ENCODE assay signal across 20 cellular contexts in the genomic region with DNA sequence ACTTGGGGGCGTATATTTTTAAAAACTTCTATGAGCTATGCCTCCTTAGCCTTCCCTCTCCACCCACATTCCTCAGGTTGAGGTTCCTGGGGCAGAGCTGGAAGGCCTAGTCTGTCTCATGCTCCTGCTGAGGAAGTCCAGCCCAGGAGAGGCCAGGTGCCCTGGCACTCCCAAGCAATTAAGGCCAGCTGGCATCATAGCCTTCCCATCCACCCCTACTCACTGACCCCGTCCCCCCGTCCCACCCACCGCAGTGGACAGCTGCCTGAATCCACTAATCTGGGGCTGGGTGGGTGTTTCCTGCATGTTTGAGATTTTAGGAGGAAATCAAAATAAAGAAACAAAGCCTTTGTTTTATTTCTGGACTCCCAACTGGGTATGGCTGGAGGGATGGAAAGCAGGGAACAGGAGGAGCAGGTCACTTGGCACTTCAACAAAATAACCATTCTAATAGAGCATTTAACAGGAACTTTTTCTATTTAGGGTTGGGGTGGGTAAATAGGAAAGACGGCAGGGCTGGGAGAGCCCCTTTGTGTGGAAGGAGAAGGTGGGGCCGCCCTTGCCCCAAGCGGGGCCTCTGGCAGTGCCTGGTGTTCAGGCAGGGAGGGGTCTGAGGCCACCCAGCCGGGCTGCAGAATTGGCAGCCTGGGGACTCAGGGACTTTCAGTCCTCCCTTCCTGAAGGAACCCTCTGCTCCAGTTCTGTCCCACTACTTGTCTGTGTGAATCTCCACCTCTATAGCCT. TPM values are rescaled to one million over a fixed set of nuclear protein-coding genes. Genes with fewer than 3 reads are reported as not detected.
DNase-seq lines count a peak whose midpoint lies in the region; ATAC-seq and TF ChIP-seq lines count a peak whose summit lies in the region.
"Had no signal": no experiment of that assay in that cellular context is flagged by ENCODE, and none has a peak within 500 bp of the region (broad histone marks: within the 10 kb centered on the region; RNA-seq: fewer than 3 reads in every experiment).

No MANE protein-coding gene starts in this region.

- H3K4me3 Mint-ChIP-seq in WTC11 (no peak overlapping the region), nephron (peak overlapping the region in 1 of 3 experiments; percentile 33)
- H3K4me3 Mint-ChIP-seq: CD8-positive, alpha-beta T cell; dendritic cell treated with granulocyte-macrophage colony-stimulating factor and Interleukin-4, amounts not matched to agents 40 ng/mL and 50 ng/mL, for 4 days; immature natural killer cell had no signal

- H3K9me3 ChIP-seq in gastroesophageal sphincter (no peaks in the 10 kb centered on the region), thoracic aorta (no peaks in the 10 kb centered on the region)
- H3K9me3 ChIP-seq: lower lobe of right lung had no signal

- no peak for TF ChIP-seq EP300 in gastroesophageal sphincter (IDR thresholded peaks at IDR 0.05)

- H3K9me3 Mint-ChIP-seq in WTC11 (no peaks in the 10 kb centered on the region), nephron (no peaks in the 10 kb centered on the region)
- H3K9me3 Mint-ChIP-seq: CD8-positive, alpha-beta T cell; dendritic cell treated with granulocyte-macrophage colony-stimulating factor and Interleukin-4, amounts not matched to agents 40 ng/mL and 50 ng/mL, for 4 days; immature natural killer cell had no signal

- H3K27me3 Mint-ChIP-seq in WTC11 (ENCODE audit: low read depth) (no peaks in the 10 kb centered on the region), nephron (ENCODE audit: low read depth) (peaks cover 4% of the 10 kb centered on the region)
- H3K27me3 Mint-ChIP-seq: dendritic cell treated with granulocyte-macrophage colony-stimulating factor and Interleukin-4, amounts not matched to agents 40 ng/mL and 50 ng/mL, for 4 days had no signal

- POLR2A ChIA-PET in WTC11 (lab: Charles Lee), result no interaction called here

- CTCF ChIA-PET in WTC11 (lab: Charles Lee), result interaction anchor here (1.3 kb wide), 1 partner anchor 61 kb away, joined by 5 read pairs; no protein-coding TSS in a partner anchor

- DNase-seq in WTC11 (ENCODE audit: low spot score) (no peak), thoracic aorta (ENCODE audit: low spot score) (no peak)
- no peak for DNase-seq in stimulated activated CD4-positive, alpha-beta T cell treated with anti-CD3 and anti-CD28 coated beads, Interleukin-4, amount 100 ng/mL, for 1 hour
- DNase-seq: activated effector memory CD4-positive, alpha-beta T cell treated with anti-CD3 and anti-CD28 coated beads, Interleukin-2, amount 50 U/mL, for 16 hours; CD8-positive, alpha-beta T cell; immature natural killer cell; KG1; lower lobe of right lung; NCI-H146; NCI-H2171 treated with DMSO at 0.1 percent for 48 hours; NCI-H526 treated with DMSO at 0.1 percent for 48 hours; retina; RPMI8226 had no signal

- H3K27me3 ChIP-seq in gastroesophageal sphincter, result no peaks in the 10 kb centered on the region
- no peaks in the 10 kb centered on the region for H3K27me3 ChIP-seq in thoracic aorta (replicated peaks; ENCODE audit: insufficient read depth)

- 55 to 91% methylated on average over 4 to 5 of the region's 8 CpGs for WGBS in gastroesophageal sphincter (ENCODE audit: low coverage in 1 of 2), 2 donors

- H3K36me3 ChIP-seq in gastroesophageal sphincter (peaks cover 0 to 19% of the 10 kb centered on the region in 2 donors), thoracic aorta (no peaks in the 10 kb centered on the region)

- ATAC-seq in WTC11 (peak; percentile 33), gastroesophageal sphincter (peak; percentile 32), thoracic aorta (ENCODE audit: insufficient number of reproducible peaks, low FRiP score, low read depth) (no peak), GM18867 (IDR thresholded peaks at IDR 0.05; ENCODE audit: unreplicated experiment) (no peak), HG03280 (IDR thresholded peaks at IDR 0.05; ENCODE audit: unreplicated experiment) (no peak)
- ATAC-seq: CD8-positive, alpha-beta T cell; HCT116; lower lobe of right lung had no signal

- no peaks in the 10 kb centered on the region for H3K36me3 Mint-ChIP-seq in WTC11
- H3K36me3 Mint-ChIP-seq in nephron (ENCODE audit: low read depth), result peaks cover 9% of the 10 kb centered on the region
- H3K36me3 Mint-ChIP-seq: CD8-positive, alpha-beta T cell; immature natural killer cell had no signal

- H3K4me1 Mint-ChIP-seq in WTC11 (peaks cover 7% of the 10 kb centered on the region; the same call in 1 of the 2 replicates), nephron (peaks cover 59% of the 10 kb centered on the region)
- H3K4me1 Mint-ChIP-seq: immature natural killer cell had no signal

- H3K4me1 ChIP-seq in gastroesophageal sphincter (peaks cover 0 to 47% (median 11%) of the 10 kb centered on the region in 3 donors), thoracic aorta (ENCODE audit: control insufficient read depth in 1 of 2, low read depth in 2 of 2) (peaks cover 19 to 93% of the 10 kb centered on the region in 2 donors)

- peak overlapping the region in 2 of 4 donors; percentile 33 to 37 for H3K27ac ChIP-seq in gastroesophageal sphincter
- H3K27ac ChIP-seq in thoracic aorta, result peak overlapping the region; percentile 47 to 67
- H3K27ac ChIP-seq: lower lobe of right lung had no signal

- TF ChIP-seq POLR2A in gastroesophageal sphincter (IDR thresholded peaks at IDR 0.05), result no peak

- TF ChIP-seq CTCF in WTC11 (IDR thresholded peaks at IDR 0.05) (no peak), gastroesophageal sphincter (IDR thresholded peaks at IDR 0.05) (no peak), nephron (IDR thresholded peaks at IDR 0.05; ENCODE audit: unreplicated experiment in 3 of 3) (no peak), thoracic aorta (IDR thresholded peaks at IDR 0.05) (no peak)

- no peak overlapping the region for H3K27ac Mint-ChIP-seq in WTC11
- peak overlapping the region in 2 of 3 experiments; percentile 12 to 48 for H3K27ac Mint-ChIP-seq in nephron
- H3K27ac Mint-ChIP-seq: CD8-positive, alpha-beta T cell; dendritic cell treated with granulocyte-macrophage colony-stimulating factor and Interleukin-4, amounts not matched to agents 40 ng/mL and 50 ng/mL, for 4 days; immature natural killer cell had no signal

- no peak overlapping the region for H3K4me3 ChIP-seq in gastroesophageal sphincter
- H3K4me3 ChIP-seq in thoracic aorta, result no peak overlapping the region
- H3K4me3 ChIP-seq: lower lobe of right lung had no signal

TF ChIP-seq in WTC11, 78 proteins besides CTCF, POLR2A, EP300 and RAD21:
- TF ChIP-seq NFE2L1 (CRISPR knock-in tag; IDR thresholded peaks at IDR 0.05) (no peak), OVOL2 (CRISPR knock-in tag; IDR thresholded peaks at IDR 0.05; ENCODE audit: borderline replicate concordance) (no peak), CREM (CRISPR knock-in tag; IDR thresholded peaks at IDR 0.05) (no peak), ZBTB21 (CRISPR knock-in tag; IDR thresholded peaks at IDR 0.05; ENCODE audit: borderline replicate concordance) (no peak), CBFB (CRISPR knock-in tag; IDR thresholded peaks at IDR 0.05; ENCODE audit: low read depth) (no peak), FOXK1 (CRISPR knock-in tag; IDR thresholded peaks at IDR 0.05) (no peak), FOXJ3 (CRISPR knock-in tag; IDR thresholded peaks at IDR 0.05; ENCODE audit: borderline replicate concordance) (no peak), ZNF263 (CRISPR knock-in tag; IDR thresholded peaks at IDR 0.05; ENCODE audit: low read depth) (no peak), KAT7 (CRISPR knock-in tag; IDR thresholded peaks at IDR 0.05; ENCODE audit: borderline replicate concordance) (no peak), NFYB (CRISPR knock-in tag; conservative IDR thresholded peaks at IDR 0.05; ENCODE audit: low read depth) (no peak), ATF1 (CRISPR knock-in tag; IDR thresholded peaks at IDR 0.05) (no peak), HMGA2 (CRISPR knock-in tag; IDR thresholded peaks at IDR 0.05) (no peak)
- TF ChIP-seq, protein P1, sequence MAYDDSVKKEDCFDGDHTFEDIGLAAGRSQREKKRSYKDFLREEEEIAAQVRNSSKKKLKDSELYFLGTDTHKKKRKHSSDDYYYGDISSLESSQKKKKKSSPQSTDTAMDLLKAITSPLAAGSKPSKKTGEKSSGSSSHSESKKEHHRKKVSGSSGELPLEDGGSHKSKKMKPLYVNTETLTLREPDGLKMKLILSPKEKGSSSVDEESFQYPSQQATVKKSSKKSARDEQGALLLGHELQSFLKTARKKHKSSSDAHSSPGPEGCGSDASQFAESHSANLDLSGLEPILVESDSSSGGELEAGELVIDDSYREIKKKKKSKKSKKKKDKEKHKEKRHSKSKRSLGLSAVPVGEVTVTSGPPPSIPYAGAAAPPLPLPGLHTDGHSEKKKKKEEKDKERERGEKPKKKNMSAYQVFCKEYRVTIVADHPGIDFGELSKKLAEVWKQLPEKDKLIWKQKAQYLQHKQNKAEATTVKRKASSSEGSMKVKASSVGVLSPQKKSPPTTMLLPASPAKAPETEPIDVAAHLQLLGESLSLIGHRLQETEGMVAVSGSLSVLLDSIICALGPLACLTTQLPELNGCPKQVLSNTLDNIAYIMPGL (CRISPR knock-in tag; IDR thresholded peaks at IDR 0.05), result no peak
- TF ChIP-seq, protein P2, sequence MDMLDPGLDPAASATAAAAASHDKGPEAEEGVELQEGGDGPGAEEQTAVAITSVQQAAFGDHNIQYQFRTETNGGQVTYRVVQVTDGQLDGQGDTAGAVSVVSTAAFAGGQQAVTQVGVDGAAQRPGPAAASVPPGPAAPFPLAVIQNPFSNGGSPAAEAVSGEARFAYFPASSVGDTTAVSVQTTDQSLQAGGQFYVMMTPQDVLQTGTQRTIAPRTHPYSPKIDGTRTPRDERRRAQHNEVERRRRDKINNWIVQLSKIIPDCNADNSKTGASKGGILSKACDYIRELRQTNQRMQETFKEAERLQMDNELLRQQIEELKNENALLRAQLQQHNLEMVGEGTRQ (CRISPR knock-in tag; IDR thresholded peaks at IDR 0.05), result no peak

RNA-seq across cellular contexts. Expression of a gene that starts 8.5 kb away (rescaled TPM):
- total RNA-seq in WTC11 (2021), result 11.1 to 14.8 TPM (median 11.7 TPM) in 3 replicates
- 10 to 100 TPM; 31.8 to 58.1 (median 51.8) TPM for total RNA-seq in gastroesophageal sphincter
- total RNA-seq in thoracic aorta, result 10 to 100 TPM; 58.6 to 62.3 TPM
- total RNA-seq: CD8-positive, alpha-beta T cell had no signal

RNA-seq across cellular contexts. Expression of a gene that starts 27.2 kb away (rescaled TPM):
- total RNA-seq in WTC11 (2021), result not detected in 3 replicates
- total RNA-seq in gastroesophageal sphincter, result under 1 TPM in 2 of 4 donors, not detected in 2; 0.47 to 0.54 TPM
- not detected for total RNA-seq in thoracic aorta
- total RNA-seq: HT1080 had no signal

Comparison
In these comparisons a context has a peak if more than half of its experiments do, and no peak if none do; other contexts are left out.
1. ATAC-seq: peak in WTC11 (single experiment) and gastroesophageal sphincter (single experiment); none in thoracic aorta (single experiment), GM18867 (single experiment) and HG03280 (single experiment).